22 cellular contexts compared by ENCODE assay signal in genomic region chr2:7016120-7016519, GRCh38.
"Had no signal": no experiment of that assay in that cellular context is flagged by ENCODE, and none has a peak within 500 bp of the region (broad histone marks: within the 10 kb centered on the region; RNA-seq: fewer than 3 reads in every experiment).

No MANE protein-coding gene starts in this region.

- H3K27ac ChIP-seq: colonic mucosa had no signal

- H3K9me3 Mint-ChIP-seq: activated naive CD4-positive, alpha-beta T cell treated with anti-CD3 and anti-CD28 coated beads, Interleukin-2, amount 50 U/mL, for 72 hours; activated T-cell treated with anti-CD3 and anti-CD28 coated beads, Interleukin-2, amount 50 U/mL, for 72 hours; immature natural killer cell; natural killer cell treated with Interleukin-12 subunit alpha and Interleukin-12 subunit beta and Interleukin-15 and Interleukin-18, amount 100 ng/mL, for 72 hours; type B pancreatic cell had no signal

- H3K36me3 ChIP-seq: colonic mucosa had no signal

- H3K4me1 ChIP-seq: colonic mucosa had no signal

- H3K4me3 Mint-ChIP-seq: activated CD8-positive, alpha-beta memory T cell treated with anti-CD3 and anti-CD28 coated beads, Interleukin-2, amount 10 ng/mL, durations not matched to agents 7 days and 5 days; activated CD8-positive, alpha-beta T cell treated with anti-CD3 and anti-CD28 coated beads, Interleukin-2, amount 10 ng/mL, durations not matched to agents 7 days and 5 days; activated T-cell treated with anti-CD3 and anti-CD28 coated beads, Interleukin-2, amount 50 U/mL, for 72 hours; immature natural killer cell; natural killer cell treated with Interleukin-12 subunit alpha and Interleukin-12 subunit beta and Interleukin-15 and Interleukin-18, amount 100 ng/mL, for 72 hours; type B pancreatic cell had no signal

- H3K4me3 ChIP-seq: colonic mucosa, lung, mucosa of descending colon had no signal

- H3K27me3 Mint-ChIP-seq: activated CD8-positive, alpha-beta memory T cell treated with anti-CD3 and anti-CD28 coated beads, Interleukin-2, amount 10 ng/mL, durations not matched to agents 7 days and 5 days; natural killer cell treated with Interleukin-12 subunit alpha and Interleukin-12 subunit beta and Interleukin-15 and Interleukin-18, amount 100 ng/mL, for 72 hours; type B pancreatic cell had no signal

- H3K27ac Mint-ChIP-seq: activated CD8-positive, alpha-beta memory T cell treated with anti-CD3 and anti-CD28 coated beads, Interleukin-2, amount 10 ng/mL, durations not matched to agents 7 days and 5 days; activated T-cell treated with anti-CD3 and anti-CD28 coated beads, Interleukin-2, amount 50 U/mL, for 72 hours; immature natural killer cell; type B pancreatic cell had no signal

- ATAC-seq: activated CD8-positive, alpha-beta memory T cell treated with anti-CD3 and anti-CD28 coated beads, Interleukin-2, amount 10 ng/mL, durations not matched to agents 7 days and 5 days; activated CD8-positive, alpha-beta T cell treated with anti-CD3 and anti-CD28 coated beads, Interleukin-2, amount 10 ng/mL, durations not matched to agents 7 days and 5 days; activated naive CD4-positive, alpha-beta T cell treated with anti-CD3 and anti-CD28 coated beads, Interleukin-2, amount 50 U/mL, for 72 hours; activated T-cell treated with anti-CD3 and anti-CD28 coated beads, Interleukin-2, amount 50 U/mL, for 72 hours; left lobe of liver; mucosa of descending colon; natural killer cell treated with Interleukin-12 subunit alpha and Interleukin-12 subunit beta and Interleukin-15 and Interleukin-18, amount 100 ng/mL, for 72 hours; SK-N-SH treated with all-trans-retinoic acid at 6 μM for 48 hours; stimulated activated naive CD8-positive, alpha-beta T cell treated with anti-CD3 and anti-CD28 coated beads, Interleukin-15, Interleukin-2, amounts not matched to agents 100 U/mL and 50 U/mL, for 24 hours had no signal

- DNase-seq: activated CD4-positive, alpha-beta T cell treated with anti-CD3 and anti-CD28 coated beads, Interleukin-2, amount 50 U/mL, for 1 hour; activated CD8-positive, alpha-beta memory T cell treated with anti-CD3 and anti-CD28 coated beads, Interleukin-2, amount 10 ng/mL, durations not matched to agents 7 days and 5 days; activated CD8-positive, alpha-beta T cell treated with anti-CD3 and anti-CD28 coated beads, Interleukin-2, amount 10 ng/mL, durations not matched to agents 7 days and 5 days; activated naive CD4-positive, alpha-beta T cell; activated T-cell treated with anti-CD3 and anti-CD28 coated beads for 4 hours; activated T-cell treated with anti-CD3 and anti-CD28 coated beads, Interleukin-2, amount 50 U/mL, for 72 hours; cerebellar nuclear complex; colonic mucosa; effector memory CD4-positive, alpha-beta T cell; immature natural killer cell; kidney; mesendoderm; mucosa of descending colon; stimulated activated CD4-positive, alpha-beta T cell treated with anti-CD3 and anti-CD28 coated beads, Interleukin-2, amount 100 ng/mL, for 48 hours; stimulated activated naive CD8-positive, alpha-beta T cell treated with anti-CD3 and anti-CD28 coated beads, Interleukin-15, Interleukin-2, amounts not matched to agents 100 U/mL and 50 U/mL, for 24 hours; T-helper 2 cell had no signal

- H3K27me3 ChIP-seq: colonic mucosa had no signal

- H3K36me3 Mint-ChIP-seq: natural killer cell treated with Interleukin-12 subunit alpha and Interleukin-12 subunit beta and Interleukin-15 and Interleukin-18, amount 100 ng/mL, for 72 hours had no signal

- H3K9me3 ChIP-seq: colonic mucosa, mucosa of descending colon had no signal
